ENCODE assay signal across 1 cellular context in the genomic region with DNA sequence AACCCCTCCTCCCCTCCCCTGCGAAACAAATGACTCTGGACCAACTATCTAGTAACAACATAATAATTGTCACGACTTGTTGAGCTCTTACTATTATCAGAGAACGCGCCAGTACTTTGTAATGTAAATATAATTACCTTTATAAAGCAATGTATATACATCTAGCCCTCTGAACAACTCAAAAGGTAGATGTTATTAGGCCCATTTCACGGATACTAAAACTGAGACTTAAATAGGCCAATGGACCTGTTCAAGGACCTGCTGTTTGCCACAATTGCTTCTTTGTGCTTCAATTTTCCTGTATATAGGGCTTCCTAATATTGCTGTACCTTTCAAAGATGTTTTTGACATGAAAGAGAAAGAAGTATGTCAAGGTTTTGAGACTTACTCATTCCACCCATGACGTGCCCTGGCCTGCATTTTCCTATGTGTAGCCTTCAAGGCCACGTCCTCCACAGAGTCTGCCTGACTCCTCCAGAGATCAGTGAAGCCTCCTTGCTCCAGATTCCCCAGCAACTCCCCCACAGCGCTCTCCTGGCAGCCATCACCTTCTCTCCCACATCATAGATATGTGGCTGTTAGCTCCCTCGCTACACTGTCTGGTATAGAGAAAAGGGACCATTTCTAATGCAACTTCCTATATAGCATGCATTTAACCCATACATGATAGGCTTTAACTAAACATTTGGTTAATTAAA.
TF ChIP-seq lines count a peak whose summit lies in the region.

No MANE protein-coding gene starts in this region.

TF ChIP-seq in H1, 55 proteins besides CTCF, POLR2A, EP300 and RAD21:
- TF ChIP-seq POU5F1 (IDR thresholded peaks at IDR 0.05; ENCODE audit: low read depth, low read length), result no peak
- no peak for TF ChIP-seq BRCA1 (IDR thresholded peaks at IDR 0.05; ENCODE audit: low read depth, low read length)
- TF ChIP-seq SIX5 (IDR thresholded peaks at IDR 0.05; ENCODE audit: low read depth, low read length), result no peak
- TF ChIP-seq GTF2F1 (IDR thresholded peaks at IDR 0.05; ENCODE audit: borderline replicate concordance, low read depth, low read length), result no peak
- TF ChIP-seq, protein P1, sequence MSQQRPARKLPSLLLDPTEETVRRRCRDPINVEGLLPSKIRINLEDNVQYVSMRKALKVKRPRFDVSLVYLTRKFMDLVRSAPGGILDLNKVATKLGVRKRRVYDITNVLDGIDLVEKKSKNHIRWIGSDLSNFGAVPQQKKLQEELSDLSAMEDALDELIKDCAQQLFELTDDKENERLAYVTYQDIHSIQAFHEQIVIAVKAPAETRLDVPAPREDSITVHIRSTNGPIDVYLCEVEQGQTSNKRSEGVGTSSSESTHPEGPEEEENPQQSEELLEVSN (IDR thresholded peaks at IDR 0.05), result no peak
